ENCODE assay signal across 6 cellular contexts in the genomic region with DNA sequence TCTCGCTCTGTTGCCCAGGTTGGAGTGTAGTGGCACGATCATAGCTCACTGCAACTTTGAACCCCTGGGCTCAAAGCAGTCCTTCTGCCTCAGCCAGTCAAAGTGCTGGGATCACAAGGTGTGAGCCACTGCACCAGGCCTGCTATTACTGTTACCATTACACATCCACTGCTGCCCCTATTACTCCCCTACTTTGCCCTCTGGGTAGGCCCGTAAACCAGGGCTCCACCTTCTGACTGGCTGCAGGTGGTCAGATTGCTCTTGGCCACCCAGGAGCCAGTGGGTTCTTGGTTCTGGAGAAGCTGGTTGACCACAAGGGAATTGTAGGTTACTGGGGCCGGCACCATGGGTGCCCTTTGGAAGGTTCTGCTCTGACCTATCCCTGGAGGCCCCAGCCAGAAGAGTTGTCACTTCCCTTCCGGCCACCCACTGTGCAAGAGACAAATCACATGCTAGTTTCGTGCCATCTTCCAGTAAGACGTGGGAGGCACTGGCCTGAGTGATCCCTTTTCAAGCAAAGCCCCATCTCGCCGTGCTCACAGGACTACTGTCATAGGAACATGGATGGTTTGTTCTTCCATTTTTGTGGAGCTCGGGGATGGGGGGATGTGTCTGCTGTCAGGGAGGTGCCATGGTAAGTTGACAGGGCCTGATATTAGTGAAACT. TPM values are rescaled to one million over a fixed set of nuclear protein-coding genes. Genes with fewer than 3 reads are reported as not detected.
"Had no signal": no experiment of that assay in that cellular context is flagged by ENCODE, and none has a peak within 500 bp of the region (broad histone marks: within the 10 kb centered on the region; RNA-seq: fewer than 3 reads in every experiment).

No MANE protein-coding gene starts in this region.

RNA-seq across cellular contexts. Expression of a gene that starts 38.7 kb away (rescaled TPM):
- total RNA-seq: occipital lobe, pulmonary artery endothelial cell, skeletal muscle tissue, smooth muscle cell had no signal

RNA-seq across cellular contexts. Expression of a gene that starts 46.9 kb away (rescaled TPM):
- total RNA-seq: left ventricle myocardium inferior, progenitor cell of endocrine pancreas, skeletal muscle tissue had no signal
